8 cellular contexts compared by ENCODE assay signal in the genomic region with DNA sequence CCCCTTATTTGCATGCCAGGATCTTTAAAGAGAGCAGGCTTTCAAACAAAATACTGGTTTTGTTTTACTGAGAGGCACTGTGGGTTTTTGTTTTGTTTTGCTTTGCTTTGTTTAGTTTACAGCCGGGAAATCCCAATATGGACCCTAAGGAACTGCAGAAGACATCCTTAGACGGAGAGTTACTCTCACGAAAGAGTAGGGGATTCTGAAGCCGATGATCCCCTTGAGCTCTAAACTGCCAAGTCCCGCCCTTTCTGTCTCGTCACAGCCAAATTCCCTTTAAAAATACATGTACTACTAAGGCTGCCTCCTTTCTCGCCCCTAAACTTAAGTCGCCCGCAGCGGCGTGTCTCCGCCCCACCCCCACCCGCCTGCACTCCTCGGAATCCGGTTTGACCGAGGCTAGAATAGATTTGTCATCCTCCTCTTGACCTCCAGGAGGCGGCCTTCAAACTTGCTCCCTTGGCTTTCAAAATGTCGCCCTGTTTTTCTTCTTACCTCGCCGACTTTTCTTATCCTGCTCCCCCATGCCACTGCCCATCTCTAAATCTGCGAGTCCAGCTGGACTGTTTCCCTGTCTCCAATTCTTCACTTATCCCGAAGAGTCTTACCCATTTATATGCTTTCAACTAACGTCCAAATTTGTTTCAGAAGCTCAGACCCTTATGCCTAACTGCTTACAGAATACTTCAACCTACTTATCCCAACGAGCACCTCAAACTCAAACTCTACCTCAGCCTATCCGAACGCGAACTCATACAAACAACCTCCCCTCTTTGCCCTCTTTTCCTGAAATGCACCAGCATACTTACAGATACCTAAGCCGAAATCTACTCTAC. TPM values are rescaled to one million over a fixed set of nuclear protein-coding genes. Genes with fewer than 3 reads are reported as not detected.
DNase-seq lines count a peak whose midpoint lies in the region; ATAC-seq and TF ChIP-seq lines count a peak whose summit lies in the region.

No MANE protein-coding gene starts in this region.

- no peaks in the 10 kb centered on the region for H3K9me3 Mint-ChIP-seq in activated T-helper 17 cell treated with anti-CD3 and anti-CD28 coated beads, Interleukin-2, amount 50 U/mL, for 72 hours
- H3K9me3 Mint-ChIP-seq in neural crest cell: no peaks in the 10 kb centered on the region

- no peak overlapping the region for H3K4me3 Mint-ChIP-seq in activated T-helper 17 cell treated with anti-CD3 and anti-CD28 coated beads, Interleukin-2, amount 50 U/mL, for 72 hours
- H3K4me3 Mint-ChIP-seq in neural crest cell: no peak overlapping the region

- no peak overlapping the region for H3K27ac Mint-ChIP-seq in activated T-helper 17 cell treated with anti-CD3 and anti-CD28 coated beads, Interleukin-2, amount 50 U/mL, for 72 hours
- no peak overlapping the region for H3K27ac Mint-ChIP-seq in neural crest cell (ENCODE audit: unreplicated experiment)

- no peaks in the 10 kb centered on the region for H3K27me3 Mint-ChIP-seq in activated T-helper 17 cell treated with anti-CD3 and anti-CD28 coated beads, Interleukin-2, amount 50 U/mL, for 72 hours
- H3K27me3 Mint-ChIP-seq in neural crest cell (ENCODE audit: low read depth): no peaks in the 10 kb centered on the region

- H3K4me1 Mint-ChIP-seq in activated T-helper 17 cell treated with anti-CD3 and anti-CD28 coated beads, Interleukin-2, amount 50 U/mL, for 72 hours: no peaks in the 10 kb centered on the region
- H3K4me1 Mint-ChIP-seq in neural crest cell: peaks cover 5% of the 10 kb centered on the region

- H3K36me3 Mint-ChIP-seq in activated T-helper 17 cell treated with anti-CD3 and anti-CD28 coated beads, Interleukin-2, amount 50 U/mL, for 72 hours (ENCODE audit: low read depth): no peaks in the 10 kb centered on the region
- no peaks in the 10 kb centered on the region for H3K36me3 Mint-ChIP-seq in neural crest cell (ENCODE audit: low read depth)

- H3K4me3 ChIP-seq in fibroblast of villous mesenchyme (ENCODE audit: low read depth, low read length): peak overlapping the region; percentile 86

- peak; percentile 22 for ATAC-seq in GM21723 (IDR thresholded peaks at IDR 0.05; ENCODE audit: unreplicated experiment)
- peak; percentile 45 for ATAC-seq in activated T-helper 17 cell treated with anti-CD3 and anti-CD28 coated beads, Interleukin-2, amount 50 U/mL, for 72 hours (replicated peaks)

- DNase-seq in D341Med (ENCODE audit: low spot score): peak; percentile 82
- DNase-seq in LHCN-M2 (ENCODE audit: low read depth): peak; percentile 88
- peak; percentile 92 for DNase-seq in RPMI7951 (ENCODE audit: low read depth)
- DNase-seq in fibroblast of villous mesenchyme (ENCODE audit: low read depth): peak; percentile 93
- DNase-seq in neural crest cell (ENCODE audit: low read depth, low spot score): peak; percentile 69
- DNase-seq in stromal cell of bone marrow (ENCODE audit: low read depth): peak; percentile 83

- TF ChIP-seq CTCF in fibroblast of villous mesenchyme (IDR thresholded peaks at IDR 0.05; ENCODE audit: insufficient read depth, low read depth, low read length) (peak; percentile 67), neural crest cell (conservative IDR thresholded peaks at IDR 0.05) (peak; percentile 67)

RNA-seq across cellular contexts. Expression of a gene that starts 11.0 kb away (rescaled TPM):
- total RNA-seq in LHCN-M2 (2014; rRNA removed) (14.4 and 18.5 TPM in 2 replicates), fibroblast of villous mesenchyme (6.5 and 9.0 TPM in 2 replicates), neural crest cell (10.1 TPM in 2 replicates)
- polyA plus RNA-seq in LHCN-M2 (2012): 14.1 TPM
- 16.7 and 25.0 TPM in 2 replicates for total RNA-seq in RPMI7951 (2014; rRNA removed; shearing (Covaris generic))
- total RNA-seq in activated T-helper 17 cell treated with anti-CD3 and anti-CD28 coated beads, Interleukin-2, amount 50 U/mL, for 72 hours: 10 to 100 TPM; 23.1 to 26.7 TPM

RNA-seq across cellular contexts. Expression of a gene that starts 29.3 kb away (rescaled TPM):
- total RNA-seq in LHCN-M2 (2014; rRNA removed) (18.1 and 23.5 TPM in 2 replicates), fibroblast of villous mesenchyme (19.4 and 25.8 TPM in 2 replicates), neural crest cell (48.4 and 49.5 TPM in 2 replicates)
- 20.3 TPM for polyA plus RNA-seq in LHCN-M2 (2012)
- 11.4 and 12.7 TPM in 2 replicates for total RNA-seq in RPMI7951 (2014; rRNA removed; shearing (Covaris generic))
- total RNA-seq in activated T-helper 17 cell treated with anti-CD3 and anti-CD28 coated beads, Interleukin-2, amount 50 U/mL, for 72 hours: 1 to 10 TPM; 5.8 to 7.5 TPM

RNA-seq across cellular contexts. Expression of a gene that starts 39.2 kb away (rescaled TPM):
- total RNA-seq in LHCN-M2 (2014; rRNA removed) (25.4 and 28.9 TPM in 2 replicates), fibroblast of villous mesenchyme (13.5 and 16.4 TPM in 2 replicates), neural crest cell (90.9 and 95.3 TPM in 2 replicates)
- polyA plus RNA-seq in LHCN-M2 (2012): 85.2 TPM
- total RNA-seq in RPMI7951 (2014; rRNA removed; shearing (Covaris generic)): 22.0 and 33.2 TPM in 2 replicates
- 10 to 100 TPM; 45.8 to 90.6 TPM for total RNA-seq in activated T-helper 17 cell treated with anti-CD3 and anti-CD28 coated beads, Interleukin-2, amount 50 U/mL, for 72 hours

RNA-seq across cellular contexts. Expression of a gene that starts 48.3 kb away (rescaled TPM):
- total RNA-seq in LHCN-M2 (2014; rRNA removed) (6.0 and 7.6 TPM in 2 replicates), fibroblast of villous mesenchyme (7.8 and 8.4 TPM in 2 replicates), neural crest cell (4.5 and 6.3 TPM in 2 replicates)
- 8.3 TPM for polyA plus RNA-seq in LHCN-M2 (2012)
- total RNA-seq in RPMI7951 (2014; rRNA removed; shearing (Covaris generic)): 5.2 and 6.1 TPM in 2 replicates
- 1 to 10 TPM; 3.0 to 7.9 TPM for total RNA-seq in activated T-helper 17 cell treated with anti-CD3 and anti-CD28 coated beads, Interleukin-2, amount 50 U/mL, for 72 hours

Comparison
In these comparisons a context has a peak if more than half of its experiments do, and no peak if none do; other contexts are left out.
1. Peak in every context shown above with its lines: DNase-seq, ATAC-seq and H3K4me3 ChIP-seq.